In the genomic region with DNA sequence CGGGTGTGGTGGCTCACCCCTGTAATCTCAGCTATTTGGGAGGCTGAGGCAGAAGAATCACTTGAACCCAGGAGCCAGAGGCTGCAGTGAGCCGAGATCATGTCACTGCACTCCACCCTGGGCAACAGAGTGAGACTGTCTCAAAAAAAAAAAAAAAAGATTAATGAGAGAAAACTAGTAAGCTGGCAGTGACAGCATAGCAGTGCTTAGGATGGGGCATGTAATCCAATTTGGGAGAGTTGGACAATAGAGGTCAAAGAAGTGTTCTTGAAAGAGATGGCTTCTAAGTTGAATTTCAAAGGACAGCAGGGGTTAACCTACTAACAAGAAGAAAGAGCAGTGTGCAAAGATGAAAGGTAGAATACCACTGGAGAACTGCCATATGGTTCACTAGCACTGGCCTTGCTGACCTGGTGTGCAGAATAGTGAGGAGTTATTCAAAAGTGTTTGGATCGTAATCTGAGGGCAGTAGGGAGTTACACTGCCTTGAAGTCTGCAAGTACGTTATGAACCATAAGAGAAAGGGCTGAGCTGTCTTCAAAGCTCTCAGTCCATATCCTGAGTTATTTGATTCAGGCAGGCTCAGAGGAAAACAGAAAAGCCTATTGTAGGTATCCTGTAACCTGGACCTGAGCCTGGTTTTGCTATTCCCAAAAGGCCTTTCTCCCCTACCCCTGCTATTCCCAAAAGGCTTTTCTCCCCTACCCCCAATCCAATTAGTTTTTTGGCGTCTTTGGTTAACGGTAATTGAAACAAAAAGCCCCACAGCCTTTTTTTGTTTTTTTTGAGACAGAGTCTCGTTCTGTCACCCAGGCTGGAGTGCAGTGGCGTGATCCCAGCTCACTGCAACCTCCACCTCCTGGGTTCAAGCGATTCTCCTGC, we compare ENCODE assay signal across 1 cellular context.
TF ChIP-seq lines count a peak whose summit lies in the region.

No MANE protein-coding gene starts in this region.

TF ChIP-seq in GM12878, 131 proteins besides CTCF, POLR2A, EP300 and RAD21:
- TF ChIP-seq LARP7 (IDR thresholded peaks at IDR 0.05) (no peak), FOS (IDR thresholded peaks at IDR 0.05; ENCODE audit: borderline replicate concordance, extremely low read depth, insufficient read length) (no peak), REST (IDR thresholded peaks at IDR 0.05; ENCODE audit: low read depth, low read length) (no peak), BCL11A (IDR thresholded peaks at IDR 0.05; ENCODE audit: low read depth, low read length) (no peak), WRNIP1 (IDR thresholded peaks at IDR 0.05; ENCODE audit: borderline replicate concordance, low read depth, low read length) (no peak), SMAD1 (IDR thresholded peaks at IDR 0.05; ENCODE audit: low read depth, partially characterized antibody) (no peak), MAX (IDR thresholded peaks at IDR 0.05; ENCODE audit: low read depth, low read length) (no peak), ZNF24 (IDR thresholded peaks at IDR 0.05) (no peak)
- TF ChIP-seq, protein P1, sequence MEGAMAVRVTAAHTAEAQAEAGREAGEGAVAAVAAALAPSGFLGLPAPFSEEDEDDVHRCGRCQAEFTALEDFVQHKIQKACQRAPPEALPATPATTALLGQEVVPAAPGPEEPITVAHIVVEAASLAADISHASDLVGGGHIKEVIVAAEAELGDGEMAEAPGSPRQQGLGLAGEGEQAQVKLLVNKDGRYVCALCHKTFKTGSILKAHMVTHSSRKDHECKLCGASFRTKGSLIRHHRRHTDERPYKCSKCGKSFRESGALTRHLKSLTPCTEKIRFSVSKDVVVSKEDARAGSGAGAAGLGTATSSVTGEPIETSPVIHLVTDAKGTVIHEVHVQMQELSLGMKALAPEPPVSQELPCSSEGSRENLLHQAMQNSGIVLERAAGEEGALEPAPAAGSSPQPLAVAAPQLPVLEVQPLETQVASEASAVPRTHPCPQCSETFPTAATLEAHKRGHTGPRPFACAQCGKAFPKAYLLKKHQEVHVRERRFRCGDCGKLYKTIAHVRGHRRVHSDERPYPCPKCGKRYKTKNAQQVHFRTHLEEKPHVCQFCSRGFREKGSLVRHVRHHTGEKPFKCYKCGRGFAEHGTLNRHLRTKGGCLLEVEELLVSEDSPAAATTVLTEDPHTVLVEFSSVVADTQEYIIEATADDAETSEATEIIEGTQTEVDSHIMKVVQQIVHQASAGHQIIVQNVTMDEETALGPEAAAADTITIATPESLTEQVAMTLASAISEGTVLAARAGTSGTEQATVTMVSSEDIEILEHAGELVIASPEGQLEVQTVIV (IDR thresholded peaks at IDR 0.05; ENCODE audit: borderline replicate concordance, partially characterized antibody), result no peak
- TF ChIP-seq, protein P2, sequence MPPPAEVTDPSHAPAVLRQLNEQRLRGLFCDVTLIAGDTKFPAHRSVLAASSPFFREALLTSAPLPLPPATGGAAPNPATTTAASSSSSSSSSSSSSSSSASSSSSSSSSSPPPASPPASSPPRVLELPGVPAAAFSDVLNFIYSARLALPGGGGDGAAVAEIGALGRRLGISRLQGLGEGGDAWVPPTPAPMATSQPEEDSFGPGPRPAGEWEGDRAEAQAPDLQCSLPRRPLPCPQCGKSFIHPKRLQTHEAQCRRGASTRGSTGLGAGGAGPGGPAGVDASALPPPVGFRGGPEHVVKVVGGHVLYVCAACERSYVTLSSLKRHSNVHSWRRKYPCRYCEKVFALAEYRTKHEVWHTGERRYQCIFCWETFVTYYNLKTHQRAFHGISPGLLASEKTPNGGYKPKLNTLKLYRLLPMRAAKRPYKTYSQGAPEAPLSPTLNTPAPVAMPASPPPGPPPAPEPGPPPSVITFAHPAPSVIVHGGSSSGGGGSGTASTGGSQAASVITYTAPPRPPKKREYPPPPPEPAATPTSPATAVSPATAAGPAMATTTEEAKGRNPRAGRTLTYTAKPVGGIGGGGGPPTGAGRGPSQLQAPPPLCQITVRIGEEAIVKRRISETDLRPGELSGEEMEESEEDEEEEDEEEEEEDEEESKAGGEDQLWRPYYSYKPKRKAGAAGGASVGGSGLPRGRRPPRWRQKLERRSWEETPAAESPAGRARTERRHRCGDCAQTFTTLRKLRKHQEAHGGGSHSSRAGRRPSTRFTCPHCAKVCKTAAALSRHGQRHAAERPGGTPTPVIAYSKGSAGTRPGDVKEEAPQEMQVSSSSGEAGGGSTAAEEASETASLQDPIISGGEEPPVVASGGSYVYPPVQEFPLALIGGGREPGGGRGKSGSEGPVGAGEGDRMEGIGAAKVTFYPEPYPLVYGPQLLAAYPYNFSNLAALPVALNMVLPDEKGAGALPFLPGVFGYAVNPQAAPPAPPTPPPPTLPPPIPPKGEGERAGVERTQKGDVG (CRISPR knock-in tag; IDR thresholded peaks at IDR 0.05), result no peak
- TF ChIP-seq, protein P3, sequence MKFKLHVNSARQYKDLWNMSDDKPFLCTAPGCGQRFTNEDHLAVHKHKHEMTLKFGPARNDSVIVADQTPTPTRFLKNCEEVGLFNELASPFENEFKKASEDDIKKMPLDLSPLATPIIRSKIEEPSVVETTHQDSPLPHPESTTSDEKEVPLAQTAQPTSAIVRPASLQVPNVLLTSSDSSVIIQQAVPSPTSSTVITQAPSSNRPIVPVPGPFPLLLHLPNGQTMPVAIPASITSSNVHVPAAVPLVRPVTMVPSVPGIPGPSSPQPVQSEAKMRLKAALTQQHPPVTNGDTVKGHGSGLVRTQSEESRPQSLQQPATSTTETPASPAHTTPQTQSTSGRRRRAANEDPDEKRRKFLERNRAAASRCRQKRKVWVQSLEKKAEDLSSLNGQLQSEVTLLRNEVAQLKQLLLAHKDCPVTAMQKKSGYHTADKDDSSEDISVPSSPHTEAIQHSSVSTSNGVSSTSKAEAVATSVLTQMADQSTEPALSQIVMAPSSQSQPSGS (IDR thresholded peaks at IDR 0.05; ENCODE audit: low read length), result no peak
